Comparison of ENCODE assay signal across 21 cellular contexts in genomic region chr17:35708951-35709350, GRCh38. TPM values are rescaled to one million over a fixed set of nuclear protein-coding genes. Genes with fewer than 3 reads are reported as not detected.
DNase-seq lines count a peak whose midpoint lies in the region; ATAC-seq and TF ChIP-seq lines count a peak whose summit lies in the region.
"Had no signal": no experiment of that assay in that cellular context is flagged by ENCODE, and none has a peak within 500 bp of the region (broad histone marks: within the 10 kb centered on the region; RNA-seq: fewer than 3 reads in every experiment).

No MANE protein-coding gene starts in this region.

- no peaks in the 10 kb centered on the region for H3K9me2 ChIP-seq in OCI-LY7 (ENCODE audit: insufficient read depth, low read length)

- no peaks in the 10 kb centered on the region for H3K9me3 ChIP-seq in CD4-positive, CD25-positive, alpha-beta regulatory T cell (ENCODE audit: control insufficient read depth in 2 of 2, low read length in 2 of 2)
- H3K9me3 ChIP-seq in OCI-LY7 (ENCODE audit: low read length), result no peaks in the 10 kb centered on the region
- H3K9me3 ChIP-seq: ascending aorta, prostate gland, spleen, thyroid gland had no signal

- H3K27me3 ChIP-seq in CD4-positive, CD25-positive, alpha-beta regulatory T cell (ENCODE audit: control insufficient read depth, insufficient read depth, low read length), result no peaks in the 10 kb centered on the region
- H3K27me3 ChIP-seq: ascending aorta, spleen, thyroid gland had no signal

- no peak overlapping the region for H2AFZ ChIP-seq in OCI-LY7 (ENCODE audit: low read length)

- H3K4me2 ChIP-seq in OCI-LY7 (ENCODE audit: low read length), result peak overlapping the region; percentile 70

- H3K4me3 Mint-ChIP-seq in CD4-positive, CD25-positive, alpha-beta regulatory T cell, result peak overlapping the region in 1 of 4 donors; percentile 69
- H3K4me3 Mint-ChIP-seq in memory B cell, result peak overlapping the region; percentile 1
- H3K4me3 Mint-ChIP-seq: HFFc6; T-helper 1 cell treated with Interleukin-12 subunit alpha and Interleukin-12 subunit beta and Interleukin-4 antibody, amounts not matched to agents 30 μg/mL and 1 μg/mL, for 36 hours had no signal

- BruUV-seq in OCI-LY7 (replicated peaks; lab: Mats Ljungman, UMichigan), result no TSS peak

- peak in 1 of 2 donors; percentile 39 for ATAC-seq in CD4-positive, CD25-positive, alpha-beta regulatory T cell (ENCODE audit: low read depth in 2 of 2)
- ATAC-seq in memory B cell (ENCODE audit: low read depth), result peak; percentile 93
- ATAC-seq: Right ventricle myocardium inferior had no signal

- DNase-seq in CD4-positive, CD25-positive, alpha-beta regulatory T cell, result no peak
- DNase-seq in DMS153 (lab: John Stamatoyannopoulos, UW), result peak; percentile 44
- DNase-seq in OCI-LY7 (ENCODE audit: low spot score), result peak; percentile 53
- no peak for DNase-seq in memory B cell (ENCODE audit: low spot score in 2 of 2)
- DNase-seq in SHP77 (lab: John Stamatoyannopoulos, UW), result no peak
- no peak for DNase-seq in HUDEP-2 (lab: John Stamatoyannopoulos, UW; ENCODE audit: unreplicated experiment in 76 of 76)
- no peak for DNase-seq in activated CD8-positive, alpha-beta memory T cell treated with anti-CD3 and anti-CD28 coated beads for 24 hours
- DNase-seq: activated gamma-delta T cell treated with Interleukin-2 at 50 U/mL for 16 hours, cortex of kidney, erythroblast, HFFc6, NCI-H226, spleen, thyroid gland had no signal

- peak overlapping the region in 2 of 3 donors; percentile 21 to 70 for H3K27ac Mint-ChIP-seq in CD4-positive, CD25-positive, alpha-beta regulatory T cell
- H3K27ac Mint-ChIP-seq in memory B cell, result no peak overlapping the region
- H3K27ac Mint-ChIP-seq: HFFc6; T-helper 1 cell treated with Interleukin-12 subunit alpha and Interleukin-12 subunit beta and Interleukin-4 antibody, amounts not matched to agents 30 μg/mL and 1 μg/mL, for 36 hours had no signal

- peaks cover 13 to 64% (median 45%) of the 10 kb centered on the region in 4 donors for H3K4me1 Mint-ChIP-seq in CD4-positive, CD25-positive, alpha-beta regulatory T cell
- H3K4me1 Mint-ChIP-seq in memory B cell, result peaks cover 23% of the 10 kb centered on the region

- intact Hi-C loops in OCI-LY7 (cut with micrococcal nuclease; ENCODE audit: unreplicated experiment), result no loop called here

- no peaks in the 10 kb centered on the region for H3K79me2 ChIP-seq in OCI-LY7 (ENCODE audit: insufficient read depth, low read depth, low read length)

- CTCF ChIA-PET in OCI-LY7 (lab: Charles Lee; ENCODE audit: unreplicated experiment), result no interaction called here

- TF ChIP-seq CTCF in OCI-LY7 (conservative IDR thresholded peaks at IDR 0.05; ENCODE audit: low read length), result no peak

- H3K27ac ChIP-seq in CD4-positive, CD25-positive, alpha-beta regulatory T cell (ENCODE audit: insufficient read depth, low read length, poor library complexity, severe bottlenecking), result no peak overlapping the region
- H3K27ac ChIP-seq in OCI-LY7 (ENCODE audit: low read depth, low read length, poor library complexity, severe bottlenecking), result peak overlapping the region; percentile 66
- H3K27ac ChIP-seq: ascending aorta, prostate gland, spleen, thyroid gland had no signal

- H3K9me3 Mint-ChIP-seq in CD4-positive, CD25-positive, alpha-beta regulatory T cell, result no peaks in the 10 kb centered on the region
- H3K9me3 Mint-ChIP-seq in memory B cell, result no peaks in the 10 kb centered on the region
- H3K9me3 Mint-ChIP-seq: HFFc6; T-helper 1 cell treated with Interleukin-12 subunit alpha and Interleukin-12 subunit beta and Interleukin-4 antibody, amounts not matched to agents 30 μg/mL and 1 μg/mL, for 36 hours had no signal

- no peaks in the 10 kb centered on the region for H4K20me1 ChIP-seq in OCI-LY7 (ENCODE audit: insufficient read depth, low read length)

- H3K36me3 ChIP-seq in CD4-positive, CD25-positive, alpha-beta regulatory T cell (ENCODE audit: control insufficient read depth, insufficient read depth, low read length), result peaks cover 43% of the 10 kb centered on the region
- peaks cover 24% of the 10 kb centered on the region for H3K36me3 ChIP-seq in OCI-LY7 (ENCODE audit: insufficient read depth, low read length)
- H3K36me3 ChIP-seq: prostate gland had no signal

- peaks cover 23% of the 10 kb centered on the region for H3K36me3 Mint-ChIP-seq in CD4-positive, CD25-positive, alpha-beta regulatory T cell
- peaks cover 15% of the 10 kb centered on the region for H3K36me3 Mint-ChIP-seq in memory B cell

- no peaks in the 10 kb centered on the region for H3K27me3 Mint-ChIP-seq in CD4-positive, CD25-positive, alpha-beta regulatory T cell
- H3K27me3 Mint-ChIP-seq in memory B cell, result no peaks in the 10 kb centered on the region

- H3K4me1 ChIP-seq in CD4-positive, CD25-positive, alpha-beta regulatory T cell (ENCODE audit: control insufficient read depth, insufficient read depth, low read length, poor library complexity, severe bottlenecking), result peaks cover 18% of the 10 kb centered on the region
- H3K4me1 ChIP-seq in OCI-LY7 (ENCODE audit: insufficient read depth, low read length, poor library complexity, severe bottlenecking), result peaks cover 33% of the 10 kb centered on the region
- H3K4me1 ChIP-seq: prostate gland had no signal

- POLR2A ChIA-PET in OCI-LY7 (lab: Charles Lee), result interaction anchor here (0.8 to 1.9 kb wide), 2 partner anchors 44 to 118 kb away, joined by 6 read pairs; no protein-coding TSS in a partner anchor

- peak overlapping the region; percentile 43 for H3K4me3 ChIP-seq in CD4-positive, CD25-positive, alpha-beta regulatory T cell (ENCODE audit: low read depth, low read length)
- peak overlapping the region; percentile 46 for H3K4me3 ChIP-seq in OCI-LY7 (ENCODE audit: low read depth, low read length, poor library complexity, severe bottlenecking)
- H3K4me3 ChIP-seq: ascending aorta, prostate gland, spleen, thyroid gland had no signal

RNA-seq across cellular contexts. Expression of gene RASL10B, which starts 22.5 kb away (rescaled TPM):
- not detected for total RNA-seq in CD4-positive, CD25-positive, alpha-beta regulatory T cell
- polyA plus RNA-seq in CD4-positive, CD25-positive, alpha-beta regulatory T cell, result under 1 TPM in 1 of 4 donors, not detected in 3; 0.14 TPM
- total RNA-seq in OCI-LY7 (2014; rRNA removed; shearing (Covaris generic)), result not detected in 2 replicates
- not detected in 2 replicates for total RNA-seq in OCI-LY7 (2022)

RNA-seq across cellular contexts. Expression of gene GAS2L2, which starts 44.1 kb away (rescaled TPM):
- not detected for total RNA-seq in CD4-positive, CD25-positive, alpha-beta regulatory T cell
- not detected for polyA plus RNA-seq in CD4-positive, CD25-positive, alpha-beta regulatory T cell
- not detected in 2 replicates for total RNA-seq in OCI-LY7 (2014; rRNA removed; shearing (Covaris generic))
- 0.21 TPM in 1 of 2 replicates, not detected in the other for total RNA-seq in OCI-LY7 (2022)
- total RNA-seq: ascending aorta, Daoy, HFFc6, liver, prostate gland, spleen, thyroid gland had no signal
- polyA plus RNA-seq: BJ, liver had no signal

RNA-seq across cellular contexts. Expression of gene C17orf50, which starts 51.7 kb away (rescaled TPM):
- total RNA-seq in CD4-positive, CD25-positive, alpha-beta regulatory T cell, result not detected
- polyA plus RNA-seq in CD4-positive, CD25-positive, alpha-beta regulatory T cell, result not detected
- total RNA-seq in OCI-LY7 (2014; rRNA removed; shearing (Covaris generic)), result not detected in 2 replicates
- not detected in 2 replicates for total RNA-seq in OCI-LY7 (2022)
- total RNA-seq: ascending aorta, Daoy, HFFc6, liver, Right ventricle myocardium inferior, spleen had no signal
- polyA plus RNA-seq: BJ, liver had no signal

Comparison
In these comparisons a context has a peak if more than half of its experiments do, and no peak if none do; other contexts are left out.
1. DNase-seq: peak in DMS153 (single experiment) and OCI-LY7 (single experiment); none in CD4-positive, CD25-positive, alpha-beta regulatory T cell (0 of 3), memory B cell (0 of 2), SHP77 (0 of 2), HUDEP-2 (0 of 76) and activated CD8-positive, alpha-beta memory T cell treated with anti-CD3 and anti-CD28 coated beads for 24 hours (single experiment).